11 cellular contexts compared by ENCODE assay signal in genomic region chr21:35324372-35325220, GRCh38.
DNase-seq lines count a peak whose midpoint lies in the region; ATAC-seq lines count a peak whose summit lies in the region.
"Had no signal": no experiment of that assay in that cellular context is flagged by ENCODE, and none has a peak within 500 bp of the region (broad histone marks: within the 10 kb centered on the region; RNA-seq: fewer than 3 reads in every experiment).

No MANE protein-coding gene starts in this region.

- peak overlapping the region; percentile 16 for H3K27ac Mint-ChIP-seq in dendritic cell treated with granulocyte-macrophage colony-stimulating factor and Interleukin-4, amounts not matched to agents 40 ng/mL and 50 ng/mL, for 4 days

- H3K9me3 Mint-ChIP-seq in dendritic cell treated with granulocyte-macrophage colony-stimulating factor and Interleukin-4, amounts not matched to agents 40 ng/mL and 50 ng/mL, for 4 days, result no peaks in the 10 kb centered on the region

- no peaks in the 10 kb centered on the region for H3K36me3 Mint-ChIP-seq in dendritic cell treated with granulocyte-macrophage colony-stimulating factor and Interleukin-4, amounts not matched to agents 40 ng/mL and 50 ng/mL, for 4 days (ENCODE audit: low read depth)

- H3K27me3 Mint-ChIP-seq in dendritic cell treated with granulocyte-macrophage colony-stimulating factor and Interleukin-4, amounts not matched to agents 40 ng/mL and 50 ng/mL, for 4 days, result peaks cover 20% of the 10 kb centered on the region

- intact Hi-C loops in Right ventricle myocardium inferior (cut with DNase I), result no loop called here
- intact Hi-C loops in cardiac septum (cut with DNase I), result no loop called here
- intact Hi-C loops in dendritic cell treated with granulocyte-macrophage colony-stimulating factor and Interleukin-4, amounts not matched to agents 40 ng/mL and 50 ng/mL, for 4 days (cut with micrococcal nuclease), result no loop called here

- peaks cover 24% of the 10 kb centered on the region for H3K4me1 Mint-ChIP-seq in dendritic cell treated with granulocyte-macrophage colony-stimulating factor and Interleukin-4, amounts not matched to agents 40 ng/mL and 50 ng/mL, for 4 days (ENCODE audit: low read depth)

- no peak for DNase-seq in Right ventricle myocardium inferior (ENCODE audit: missing footprints)
- no peak for DNase-seq in cardiac septum (ENCODE audit: low spot score)
- peak; percentile 25 for DNase-seq in mucosa of gallbladder (ENCODE audit: low spot score)
- DNase-seq in RPMI8226, result no peak
- DNase-seq: activated CD4-positive, CD25-positive, alpha-beta regulatory T cell; NCI-H526 treated with DMSO at 0.1 percent for 48 hours; stimulated activated CD4-positive, alpha-beta T cell treated with anti-CD3 and anti-CD28 coated beads, Interleukin-1b, Interleukin-23, amount 100 ng/mL, for 48 hours had no signal

- ATAC-seq in Right ventricle myocardium inferior (peak; percentile 42), HG02981 (IDR thresholded peaks at IDR 0.05; ENCODE audit: unreplicated experiment) (no peak), HG02798 (IDR thresholded peaks at IDR 0.05; ENCODE audit: poor library complexity, unreplicated experiment) (no peak), HG03378 (IDR thresholded peaks at IDR 0.05; ENCODE audit: unreplicated experiment) (no peak)

- no peak overlapping the region for H3K4me3 Mint-ChIP-seq in dendritic cell treated with granulocyte-macrophage colony-stimulating factor and Interleukin-4, amounts not matched to agents 40 ng/mL and 50 ng/mL, for 4 days
